In genomic region chr3:122743581-122744120, GRCh38 we compare ENCODE assay signal across 11 cellular contexts.
"Had no signal": no experiment of that assay in that cellular context is flagged by ENCODE, and none has a peak within 500 bp of the region (broad histone marks: within the 10 kb centered on the region; RNA-seq: fewer than 3 reads in every experiment).

No MANE protein-coding gene starts in this region.

- DNase-seq: GM23248, GOT3, H7, H9, HCEC 1CT, HFFc6 had no signal

- ATAC-seq: GM23338, HCT116 had no signal

- H3K9me3 Mint-ChIP-seq: HFFc6 had no signal

- H3K4me3 ChIP-seq: GM23248, GM23338, HAP-1 had no signal

- H3K4me1 ChIP-seq: HAP-1 had no signal

- H3K4me3 Mint-ChIP-seq: GM23338, H9, HFFc6 had no signal

- FAIRE-seq: H1, H54 had no signal

- H2AFZ ChIP-seq: GM23248, GM23338 had no signal

- H3K9me3 ChIP-seq: HAP-1 had no signal

- H3K27ac ChIP-seq: GM23248 had no signal

- H3K9ac ChIP-seq: GM23248 had no signal

- H3K4me2 ChIP-seq: GM23338 had no signal

- H3K27ac Mint-ChIP-seq: GM23338, H9, HFFc6 had no signal
